In the genomic region with DNA sequence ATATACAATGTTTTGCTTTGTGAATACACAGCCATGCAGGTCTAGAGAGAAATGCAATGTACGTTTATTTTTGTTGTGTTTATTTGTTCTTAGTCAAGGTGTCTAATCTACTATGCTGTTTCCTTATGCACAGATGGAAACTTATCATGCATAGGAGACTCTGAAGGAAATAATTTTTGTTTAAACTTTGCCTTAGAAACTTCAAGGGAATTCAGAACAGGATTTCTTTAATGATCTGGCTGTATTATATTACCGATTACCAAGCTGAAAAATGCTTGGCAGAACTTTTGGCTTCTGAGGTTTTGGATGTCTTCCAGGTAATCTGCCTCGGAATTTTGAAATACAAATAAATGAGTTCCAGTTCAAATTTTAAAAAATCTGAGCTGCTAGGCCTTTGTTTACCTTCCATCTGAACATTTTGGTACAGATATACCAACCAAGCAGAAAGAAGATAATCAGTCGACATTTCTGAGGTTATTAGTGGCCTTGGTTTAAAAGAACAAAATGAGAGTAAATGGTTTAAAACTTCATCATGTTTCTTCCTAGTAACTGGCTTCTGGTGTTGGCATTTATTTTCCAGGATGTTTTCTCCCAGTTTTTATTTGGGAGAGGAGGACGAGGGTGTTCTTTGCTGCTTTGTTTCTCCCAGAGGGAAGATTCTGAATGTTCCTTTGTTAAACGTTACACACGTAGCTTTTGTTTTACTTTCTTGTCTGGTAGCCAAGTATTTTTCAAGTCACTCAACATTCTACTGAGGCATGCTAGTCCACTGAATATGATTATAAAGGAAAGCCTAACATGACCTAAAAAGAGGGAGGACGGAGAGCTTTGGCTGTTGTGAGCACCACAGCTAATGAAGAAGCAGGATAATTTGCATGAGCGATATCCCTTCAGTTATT, we compare ENCODE assay signal across 9 cellular contexts.
DNase-seq lines count a peak whose midpoint lies in the region; FAIRE-seq and TF ChIP-seq lines count a peak whose summit lies in the region.
"Had no signal": no experiment of that assay in that cellular context is flagged by ENCODE, and none has a peak within 500 bp of the region (broad histone marks: within the 10 kb centered on the region; RNA-seq: fewer than 3 reads in every experiment).

No MANE protein-coding gene starts in this region.

- H3K36me3 ChIP-seq in stomach smooth muscle (ENCODE audit: control insufficient read depth in 2 of 2, insufficient read depth in 2 of 2, low read length in 2 of 2) (no peaks in the 10 kb centered on the region), H7 (replicated peaks; ENCODE audit: control insufficient read depth, insufficient read depth, low read length) (no peaks in the 10 kb centered on the region)

- in situ Hi-C loops in astrocyte of the spinal cord (cut with HindIII; ENCODE audit: low sequenced_read_pairs): no loop called here

- DNase-seq in HCEC 1CT: peak; percentile 65
- peak; percentile 92 for DNase-seq in astrocyte of the spinal cord (ENCODE audit: low read depth, low spot score)
- DNase-seq in RKO (ENCODE audit: low spot score): no peak
- no peak for DNase-seq in activated naive CD4-positive, alpha-beta T cell treated with Interleukin-2 at 50 U/mL for 16 hours
- no peak for DNase-seq in islet precursor cell
- DNase-seq in H7: no peak
- DNase-seq: immature natural killer cell had no signal

- peak overlapping the region; percentile 43 to 46 for H3K9ac ChIP-seq in stomach smooth muscle (ENCODE audit: low read length in 2 of 2)

- peak; percentile 90 for FAIRE-seq in islet of Langerhans (lab: Jason Lieb, UNC)

- peak overlapping the region; percentile 61 for H3K27ac ChIP-seq in stomach smooth muscle (ENCODE audit: low read length)

- H3K27me3 ChIP-seq in stomach smooth muscle (ENCODE audit: control insufficient read depth in 1 of 2, insufficient read depth in 2 of 2, low read length in 2 of 2): no peaks in the 10 kb centered on the region
- no peaks in the 10 kb centered on the region for H3K27me3 ChIP-seq in H7 (ENCODE audit: control insufficient read depth, insufficient read depth, low read length)

- peaks cover 8% of the 10 kb centered on the region for H3K4me1 ChIP-seq in stomach smooth muscle (ENCODE audit: control insufficient read depth, insufficient read depth, low read length)

- no peaks in the 10 kb centered on the region for H3K9me3 ChIP-seq in stomach smooth muscle (ENCODE audit: control insufficient read depth in 2 of 2, low read length in 2 of 2)

- TF ChIP-seq CTCF in astrocyte of the spinal cord (IDR thresholded peaks at IDR 0.05; ENCODE audit: low read depth, low read length): no peak

- H3K4me3 ChIP-seq in astrocyte of the spinal cord (ENCODE audit: low read depth, low read length): no peak overlapping the region
- H3K4me3 ChIP-seq in stomach smooth muscle (ENCODE audit: low read length in 2 of 2): peak overlapping the region; percentile 6 to 35
- no peak overlapping the region for H3K4me3 ChIP-seq in H7 (ENCODE audit: insufficient read depth, low read depth, low read length)

Comparison
In these comparisons a context has a peak if more than half of its experiments do, and no peak if none do; other contexts are left out.
1. DNase-seq: peak in HCEC 1CT (single experiment) and astrocyte of the spinal cord (single experiment); none in RKO (single experiment), activated naive CD4-positive, alpha-beta T cell treated with Interleukin-2 at 50 U/mL for 16 hours (single experiment), islet precursor cell (single experiment) and H7 (single experiment).
2. H3K4me3 ChIP-seq: peak in stomach smooth muscle (2 of 2); none in astrocyte of the spinal cord (single experiment) and H7 (single experiment).